Comparison of ENCODE assay signal across 8 cellular contexts in the genomic region with DNA sequence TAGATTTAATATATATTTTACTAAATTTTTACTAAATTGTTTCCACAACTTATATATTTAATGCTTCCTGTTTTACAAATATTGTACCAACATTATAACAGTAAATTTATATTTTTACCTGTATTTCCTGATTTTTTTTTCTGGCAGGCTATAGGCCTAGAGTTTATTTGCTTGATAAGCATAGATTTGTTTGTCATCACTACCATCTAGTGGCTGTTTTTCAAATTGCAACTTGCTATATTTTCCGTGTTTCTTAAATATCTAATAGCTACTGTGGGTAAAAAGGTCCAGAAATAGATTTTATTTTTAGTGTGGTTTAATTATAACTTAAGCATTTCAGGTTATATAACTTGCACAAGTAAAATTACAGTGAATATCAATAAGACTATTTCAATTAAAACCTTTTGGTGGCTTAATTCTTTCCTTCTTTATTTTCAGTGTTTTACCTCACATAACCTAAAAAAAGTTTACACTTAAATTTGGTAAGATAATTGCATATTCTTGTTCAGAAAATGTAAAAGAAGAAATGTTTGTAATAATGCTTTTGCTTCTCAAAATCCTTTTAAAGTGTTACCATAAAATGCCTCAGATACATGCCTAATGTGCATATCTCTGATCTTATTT.
DNase-seq lines count a peak whose midpoint lies in the region; ATAC-seq and TF ChIP-seq lines count a peak whose summit lies in the region.

No MANE protein-coding gene starts in this region.

- peak; percentile 74 for ATAC-seq in GM18511 (IDR thresholded peaks at IDR 0.05; ENCODE audit: unreplicated experiment)
- ATAC-seq in HG03558 (IDR thresholded peaks at IDR 0.05; ENCODE audit: extremely low read depth, unreplicated experiment): peak; percentile 73
- peak; percentile 70 for ATAC-seq in effector memory CD8-positive, alpha-beta T cell (replicated peaks)
- ATAC-seq in naive B cell (ENCODE audit: low read depth in 2 of 2): peak in 1 of 2 donors; percentile 32

- H3K4me1 Mint-ChIP-seq in CD14-positive monocyte (no peaks in the 10 kb centered on the region), naive B cell (no peaks in the 10 kb centered on the region)
- H3K4me1 Mint-ChIP-seq in effector memory CD8-positive, alpha-beta T cell (ENCODE audit: low read depth in 2 of 2): peaks cover 0 to 2% of the 10 kb centered on the region in 2 donors

- H3K27me3 Mint-ChIP-seq in CD14-positive monocyte (ENCODE audit: low read depth in 3 of 3): peaks cover 0 to 4% (median 4%) of the 10 kb centered on the region in 3 donors
- H3K27me3 Mint-ChIP-seq in effector memory CD8-positive, alpha-beta T cell: no peaks in the 10 kb centered on the region
- H3K27me3 Mint-ChIP-seq in naive B cell: no peaks in the 10 kb centered on the region

- no peaks in the 10 kb centered on the region for H3K79me2 ChIP-seq in OCI-LY3 (ENCODE audit: low read length)

- no peak overlapping the region for H3K4me3 ChIP-seq in OCI-LY3 (ENCODE audit: low read length)

- H3K4me1 ChIP-seq in OCI-LY3 (ENCODE audit: low read length): no peaks in the 10 kb centered on the region

- no peak for DNase-seq in CD14-positive monocyte (ENCODE audit: low spot score)
- DNase-seq in effector memory CD8-positive, alpha-beta T cell: peak; percentile 16 to 37 (median 32)
- DNase-seq in naive B cell: peak; percentile 41
- DNase-seq in UCSD-AML1 (lab: John Stamatoyannopoulos, UW; ENCODE audit: unreplicated experiment): no peak
- no peak for DNase-seq in activated CD4-positive, alpha-beta T cell treated with anti-CD3 and anti-CD28 coated beads, Interleukin-2, amount 50 U/mL, for 48 hours

- no peaks in the 10 kb centered on the region for H3K9me3 ChIP-seq in OCI-LY3 (ENCODE audit: insufficient read depth, low read length)

- no peak overlapping the region for H3K4me2 ChIP-seq in OCI-LY3 (ENCODE audit: low read length)

- H2AFZ ChIP-seq in OCI-LY3 (ENCODE audit: low read depth, low read length): no peak overlapping the region

- H3K27ac Mint-ChIP-seq in CD14-positive monocyte: no peak overlapping the region
- H3K27ac Mint-ChIP-seq in effector memory CD8-positive, alpha-beta T cell: no peak overlapping the region
- H3K27ac Mint-ChIP-seq in naive B cell: no peak overlapping the region

- H3K27ac ChIP-seq in OCI-LY3 (ENCODE audit: low read length): no peak overlapping the region

- H3K9me3 Mint-ChIP-seq in CD14-positive monocyte: no peaks in the 10 kb centered on the region
- H3K9me3 Mint-ChIP-seq in effector memory CD8-positive, alpha-beta T cell: no peaks in the 10 kb centered on the region
- no peaks in the 10 kb centered on the region for H3K9me3 Mint-ChIP-seq in naive B cell

- intact Hi-C loops in CD14-positive monocyte (cut with micrococcal nuclease): loop anchor here in 1 of 2 donors (5.0 kb wide), 1 partner anchor 119 kb away; no protein-coding TSS in a partner anchor

- no peaks in the 10 kb centered on the region for H3K27me3 ChIP-seq in OCI-LY3 (ENCODE audit: low read depth, low read length)

- H3K36me3 Mint-ChIP-seq in CD14-positive monocyte (no peaks in the 10 kb centered on the region), naive B cell (no peaks in the 10 kb centered on the region)
- H3K36me3 Mint-ChIP-seq in effector memory CD8-positive, alpha-beta T cell (ENCODE audit: insufficient read depth): no peaks in the 10 kb centered on the region

- TF ChIP-seq CTCF in CD14-positive monocyte (IDR thresholded peaks at IDR 0.05): peak; percentile 88
- TF ChIP-seq CTCF in OCI-LY3 (IDR thresholded peaks at IDR 0.05; ENCODE audit: low read depth, low read length): peak; percentile 94

- no peaks in the 10 kb centered on the region for H3K36me3 ChIP-seq in OCI-LY3 (replicated peaks; ENCODE audit: low read depth, low read length)

- no peak overlapping the region for H3K9ac ChIP-seq in OCI-LY3 (ENCODE audit: low read length)

- no peaks in the 10 kb centered on the region for H4K20me1 ChIP-seq in OCI-LY3 (ENCODE audit: insufficient read depth, low read length)

- no peak overlapping the region for H3K4me3 Mint-ChIP-seq in CD14-positive monocyte
- H3K4me3 Mint-ChIP-seq in effector memory CD8-positive, alpha-beta T cell: no peak overlapping the region
- no peak overlapping the region for H3K4me3 Mint-ChIP-seq in naive B cell

Comparison
In these comparisons a context has a peak if more than half of its experiments do, and no peak if none do; other contexts are left out.
1. DNase-seq: peak in effector memory CD8-positive, alpha-beta T cell (3 of 3) and naive B cell (single experiment); none in CD14-positive monocyte (single experiment), UCSD-AML1 (single experiment) and activated CD4-positive, alpha-beta T cell treated with anti-CD3 and anti-CD28 coated beads, Interleukin-2, amount 50 U/mL, for 48 hours (0 of 2).